Comparison of ENCODE assay signal across 8 cellular contexts in genomic region chr3:113223831-113224240, GRCh38. TPM values are rescaled to one million over a fixed set of nuclear protein-coding genes. Genes with fewer than 3 reads are reported as not detected.
DNase-seq lines count a peak whose midpoint lies in the region; ATAC-seq and TF ChIP-seq lines count a peak whose summit lies in the region.

No MANE protein-coding gene starts in this region.

- H3K27me3 Mint-ChIP-seq in memory B cell (peaks cover 4% of the 10 kb centered on the region), glutamatergic neuron (ENCODE audit: unreplicated experiment) (no peaks in the 10 kb centered on the region)

- DNase-seq in GM10266 (ENCODE audit: extremely low spot score): peak; percentile 31
- peak; percentile 68 for DNase-seq in NOMO-1 treated with DMSO at 0.1 percent for 48 hours (lab: John Stamatoyannopoulos, UW; ENCODE audit: unreplicated experiment)
- DNase-seq in memory B cell (ENCODE audit: low spot score in 2 of 2): no peak
- no peak for DNase-seq in glutamatergic neuron
- no peak for DNase-seq in tibial nerve (ENCODE audit: low spot score in 2 of 2)
- DNase-seq in ACHN: no peak
- no peak for DNase-seq in tibial artery

- no peak for TF ChIP-seq EP300 in tibial nerve (IDR thresholded peaks at IDR 0.05)

- TF ChIP-seq POLR2A in tibial nerve (IDR thresholded peaks at IDR 0.05): no peak

- H3K4me3 ChIP-seq in tibial nerve (no peak overlapping the region), tibial artery (no peak overlapping the region)

- H3K4me3 Mint-ChIP-seq in memory B cell (peak overlapping the region; percentile 27), glutamatergic neuron (ENCODE audit: unreplicated experiment) (no peak overlapping the region)

- WGBS in tibial nerve, 2 donors: 67 to 76% methylated on average over 15 of the region's 15 CpGs

- H3K4me1 ChIP-seq in tibial nerve: peaks cover 0 to 38% (median 0%) of the 10 kb centered on the region in 4 donors
- peaks cover 0 to 9% (median 0%) of the 10 kb centered on the region in 4 donors for H3K4me1 ChIP-seq in tibial artery

- H3K27ac ChIP-seq in tibial nerve (peak overlapping the region in 1 of 4 donors; percentile 4), tibial artery (no peak overlapping the region)

- H3K27ac Mint-ChIP-seq in memory B cell (no peak overlapping the region), glutamatergic neuron (ENCODE audit: unreplicated experiment) (no peak overlapping the region)

- H3K9me3 ChIP-seq in tibial nerve: no peaks in the 10 kb centered on the region
- no peaks in the 10 kb centered on the region for H3K9me3 ChIP-seq in tibial artery

- H3K36me3 ChIP-seq in tibial nerve (peaks cover 0 to 20% (median 0%) of the 10 kb centered on the region in 3 donors), tibial artery (peaks cover 0 to 30% (median 0%) of the 10 kb centered on the region in 3 donors)

- H3K27me3 ChIP-seq in tibial nerve (no peaks in the 10 kb centered on the region), tibial artery (no peaks in the 10 kb centered on the region)

- TF ChIP-seq CTCF in GM10266 (IDR thresholded peaks at IDR 0.05; ENCODE audit: control insufficient read depth, insufficient read depth, low read depth, missing control alignments) (no peak), glutamatergic neuron (IDR thresholded peaks at IDR 0.05; ENCODE audit: partially characterized antibody, unreplicated experiment) (no peak), tibial nerve (IDR thresholded peaks at IDR 0.05) (no peak), tibial artery (IDR thresholded peaks at IDR 0.05) (no peak)

- H3K9me3 Mint-ChIP-seq in memory B cell (no peaks in the 10 kb centered on the region), glutamatergic neuron (ENCODE audit: unreplicated experiment) (peaks cover 3% of the 10 kb centered on the region)

- H3K36me3 Mint-ChIP-seq in memory B cell: no peaks in the 10 kb centered on the region
- H3K36me3 Mint-ChIP-seq in glutamatergic neuron (ENCODE audit: unreplicated experiment): no peaks in the 10 kb centered on the region

- intact Hi-C loops in tibial artery (cut with DNase I; ENCODE audit: low total_unique reads): no loop called here

- H3K4me1 Mint-ChIP-seq in memory B cell (peaks cover 8% of the 10 kb centered on the region), glutamatergic neuron (ENCODE audit: low read depth, unreplicated experiment) (peaks cover 25% of the 10 kb centered on the region)

- in situ Hi-C loops in ACHN (cut with HindIII; ENCODE audit: low pct_ligation_motif_present, low pct_unique_long_range_greater_than_20kb, low sequenced_read_pairs): no loop called here

- ATAC-seq in GM21367 (IDR thresholded peaks at IDR 0.05; ENCODE audit: unreplicated experiment) (peak; percentile 71), memory B cell (ENCODE audit: low read depth) (peak; percentile 86)

RNA-seq across cellular contexts. Expression of gene BOC, which starts 12.5 kb away (rescaled TPM):
- total RNA-seq in glutamatergic neuron (ENCODE audit: unreplicated experiment) (32.9 TPM), tibial nerve (10 to 100 TPM; 27.6 to 63.2 (median 48.1) TPM)

Comparison
In these comparisons a context has a peak if more than half of its experiments do, and no peak if none do; other contexts are left out.
1. DNase-seq: peak in GM10266 (single experiment) and NOMO-1 treated with DMSO at 0.1 percent for 48 hours (single experiment); none in memory B cell (0 of 2), glutamatergic neuron (single experiment), tibial nerve (0 of 2), ACHN (single experiment) and tibial artery (0 of 2).